In genomic region chr17:3556905-3557767, GRCh38 we compare ENCODE assay signal across 10 cellular contexts. TPM values are rescaled to one million over a fixed set of nuclear protein-coding genes. Genes with fewer than 3 reads are reported as not detected.
DNase-seq lines count a peak whose midpoint lies in the region; ATAC-seq and FAIRE-seq lines count a peak whose summit lies in the region.
"Had no signal": no experiment of that assay in that cellular context is flagged by ENCODE, and none has a peak within 500 bp of the region (broad histone marks: within the 10 kb centered on the region; RNA-seq: fewer than 3 reads in every experiment).

No MANE protein-coding gene starts in this region.

- no peak for DNase-seq in activated naive CD8-positive, alpha-beta T cell treated with anti-CD3 and anti-CD28 coated beads, Interleukin-2, amount 50 U/mL, for 24 hours
- no peak for DNase-seq in activated naive CD8-positive, alpha-beta T cell treated with anti-CD3 and anti-CD28 coated beads for 36 hours
- DNase-seq in germinal center (ENCODE audit: low spot score) (peak; percentile 66), urothelium cell line (ENCODE audit: low spot score) (peak; percentile 35), NCI-H526 treated with DMSO at 0.1 percent for 48 hours (lab: John Stamatoyannopoulos, UW) (no peak)
- DNase-seq: EL, NCI-H748 treated with DMSO at 0.1 percent for 48 hours had no signal

- FAIRE-seq in urothelium cell line (lab: Jason Lieb, UNC) = no peak

- H3K4me1 Mint-ChIP-seq in activated naive CD8-positive, alpha-beta T cell treated with anti-CD3 and anti-CD28 coated beads, Interleukin-2, amount 50 U/mL, for 24 hours = peaks cover 19% of the 10 kb centered on the region
- H3K4me1 Mint-ChIP-seq in activated naive CD8-positive, alpha-beta T cell treated with anti-CD3 and anti-CD28 coated beads for 36 hours = peaks cover 8% of the 10 kb centered on the region
- H3K4me1 Mint-ChIP-seq in IgD-negative memory B cell = peaks cover 22 to 30% (median 26%) of the 10 kb centered on the region in 3 donors

- peak; percentile 5 for ATAC-seq in activated naive CD8-positive, alpha-beta T cell treated with anti-CD3 and anti-CD28 coated beads, Interleukin-2, amount 50 U/mL, for 24 hours
- ATAC-seq in HG03457 (IDR thresholded peaks at IDR 0.05; ENCODE audit: unreplicated experiment) (no peak), GM19324 (IDR thresholded peaks at IDR 0.05; ENCODE audit: low FRiP score, unreplicated experiment) (no peak)

- no peaks in the 10 kb centered on the region for H3K9me3 Mint-ChIP-seq in activated naive CD8-positive, alpha-beta T cell treated with anti-CD3 and anti-CD28 coated beads, Interleukin-2, amount 50 U/mL, for 24 hours
- H3K9me3 Mint-ChIP-seq in activated naive CD8-positive, alpha-beta T cell treated with anti-CD3 and anti-CD28 coated beads for 36 hours = no peaks in the 10 kb centered on the region
- no peaks in the 10 kb centered on the region for H3K9me3 Mint-ChIP-seq in IgD-negative memory B cell

- no peaks in the 10 kb centered on the region for H3K36me3 Mint-ChIP-seq in activated naive CD8-positive, alpha-beta T cell treated with anti-CD3 and anti-CD28 coated beads, Interleukin-2, amount 50 U/mL, for 24 hours (ENCODE audit: low read depth)
- no peaks in the 10 kb centered on the region for H3K36me3 Mint-ChIP-seq in activated naive CD8-positive, alpha-beta T cell treated with anti-CD3 and anti-CD28 coated beads for 36 hours
- H3K36me3 Mint-ChIP-seq in IgD-negative memory B cell = no peaks in the 10 kb centered on the region

- no peak overlapping the region for H3K27ac Mint-ChIP-seq in activated naive CD8-positive, alpha-beta T cell treated with anti-CD3 and anti-CD28 coated beads, Interleukin-2, amount 50 U/mL, for 24 hours
- no peak overlapping the region for H3K27ac Mint-ChIP-seq in activated naive CD8-positive, alpha-beta T cell treated with anti-CD3 and anti-CD28 coated beads for 36 hours
- H3K27ac Mint-ChIP-seq in IgD-negative memory B cell = peak overlapping the region; percentile 99 to 100 (median 99)

- no peak overlapping the region for H3K4me3 Mint-ChIP-seq in activated naive CD8-positive, alpha-beta T cell treated with anti-CD3 and anti-CD28 coated beads, Interleukin-2, amount 50 U/mL, for 24 hours
- H3K4me3 Mint-ChIP-seq in activated naive CD8-positive, alpha-beta T cell treated with anti-CD3 and anti-CD28 coated beads for 36 hours = no peak overlapping the region
- H3K4me3 Mint-ChIP-seq in IgD-negative memory B cell = peak overlapping the region in 3 of 4 donors; percentile 84 to 92 (median 90)

- H3K27me3 Mint-ChIP-seq in activated naive CD8-positive, alpha-beta T cell treated with anti-CD3 and anti-CD28 coated beads, Interleukin-2, amount 50 U/mL, for 24 hours = peaks cover 10% of the 10 kb centered on the region
- H3K27me3 Mint-ChIP-seq in activated naive CD8-positive, alpha-beta T cell treated with anti-CD3 and anti-CD28 coated beads for 36 hours = peaks cover 5% of the 10 kb centered on the region
- H3K27me3 Mint-ChIP-seq in IgD-negative memory B cell = peaks cover 2% of the 10 kb centered on the region

RNA-seq across cellular contexts. Expression of gene TRPV3, which starts 0.5 kb away (rescaled TPM):
- under 1 TPM; 0.47 to 0.64 TPM for total RNA-seq in activated naive CD8-positive, alpha-beta T cell treated with anti-CD3 and anti-CD28 coated beads for 36 hours
- 2.2 TPM for polyA plus RNA-seq in IgD-negative memory B cell

RNA-seq across cellular contexts. Expression of gene TRPV1, which starts 52.1 kb away (rescaled TPM):
- 1 to 10 TPM; 1.4 TPM for total RNA-seq in activated naive CD8-positive, alpha-beta T cell treated with anti-CD3 and anti-CD28 coated beads for 36 hours
- 2.5 TPM for polyA plus RNA-seq in IgD-negative memory B cell

Comparison
In these comparisons a context has a peak if more than half of its experiments do, and no peak if none do; other contexts are left out.
1. DNase-seq: peak in germinal center (single experiment) and urothelium cell line (single experiment); none in activated naive CD8-positive, alpha-beta T cell treated with anti-CD3 and anti-CD28 coated beads, Interleukin-2, amount 50 U/mL, for 24 hours (single experiment), activated naive CD8-positive, alpha-beta T cell treated with anti-CD3 and anti-CD28 coated beads for 36 hours (single experiment) and NCI-H526 treated with DMSO at 0.1 percent for 48 hours (single experiment).
2. H3K27ac Mint-ChIP-seq: peak in IgD-negative memory B cell (3 of 3); none in activated naive CD8-positive, alpha-beta T cell treated with anti-CD3 and anti-CD28 coated beads, Interleukin-2, amount 50 U/mL, for 24 hours (single experiment) and activated naive CD8-positive, alpha-beta T cell treated with anti-CD3 and anti-CD28 coated beads for 36 hours (single experiment).
3. H3K4me3 Mint-ChIP-seq: peak in IgD-negative memory B cell (3 of 4); none in activated naive CD8-positive, alpha-beta T cell treated with anti-CD3 and anti-CD28 coated beads, Interleukin-2, amount 50 U/mL, for 24 hours (single experiment) and activated naive CD8-positive, alpha-beta T cell treated with anti-CD3 and anti-CD28 coated beads for 36 hours (single experiment).